10 cellular contexts compared by ENCODE assay signal in genomic region chr9:34647651-34648050, GRCh38. TPM values are rescaled to one million over a fixed set of nuclear protein-coding genes. Genes with fewer than 3 reads are reported as not detected.
DNase-seq lines count a peak whose midpoint lies in the region; ATAC-seq, FAIRE-seq and TF ChIP-seq lines count a peak whose summit lies in the region.
"Had no signal": no experiment of that assay in that cellular context is flagged by ENCODE, and none has a peak within 500 bp of the region (broad histone marks: within the 10 kb centered on the region; RNA-seq: fewer than 3 reads in every experiment).

No MANE protein-coding gene starts in this region.

- DNase-seq in Calu3 (no peak), Peyer's patch (no peak), erythroblast (lab: John Stamatoyannopoulos, UW) (peak; percentile 63 to 70), pancreas (no peak), NCI-H2107 treated with DMSO at 0.1 percent for 48 hours (lab: John Stamatoyannopoulos, UW; ENCODE audit: unreplicated experiment) (no peak), sciatic nerve (ENCODE audit: low spot score) (no peak), islet precursor cell (no peak)

- peak overlapping the region; percentile 61 for H3K27ac Mint-ChIP-seq in Calu3 (ENCODE audit: unreplicated experiment)

- H3K4me1 ChIP-seq in Peyer's patch (peaks cover 4 to 36% (median 15%) of the 10 kb centered on the region in 4 donors), pancreas (peaks cover 16 to 24% (median 21%) of the 10 kb centered on the region in 3 donors)

- CTCF ChIA-PET in Calu3 (lab: Charles Lee), result no interaction called here

- H3K27ac ChIP-seq in Peyer's patch (peak overlapping the region; percentile 75 to 94 (median 88)), pancreas (peak overlapping the region in 1 of 4 donors; percentile 77)

- ATAC-seq in pancreas (no peak), GM18502 (IDR thresholded peaks at IDR 0.05; ENCODE audit: poor library complexity, unreplicated experiment) (no peak), sciatic nerve (no peak)

- peaks cover 22% of the 10 kb centered on the region for H3K4me1 Mint-ChIP-seq in Calu3 (ENCODE audit: low read depth, unreplicated experiment)

- no peaks in the 10 kb centered on the region for H3K9me3 Mint-ChIP-seq in Calu3 (ENCODE audit: low read depth, unreplicated experiment)

- TF ChIP-seq POLR2A in Peyer's patch (IDR thresholded peaks at IDR 0.05) (no peak), erythroblast (IDR thresholded peaks at IDR 0.05; ENCODE audit: low read length) (no peak)

- H3K4me3 ChIP-seq in Peyer's patch (peak overlapping the region; percentile 69 to 83 (median 78)), pancreas (peak overlapping the region in 3 of 4 donors; percentile 53 to 65 (median 64))

- 18 to 22% methylated on average over 10 of the region's 10 CpGs for WGBS in pancreas, 2 donors

- peak overlapping the region; percentile 74 for H3K4me3 Mint-ChIP-seq in Calu3 (ENCODE audit: low read depth, unreplicated experiment)

- H3K9me3 ChIP-seq in Peyer's patch (no peaks in the 10 kb centered on the region), pancreas (no peaks in the 10 kb centered on the region)

- TF ChIP-seq CTCF in Calu3 (IDR thresholded peaks at IDR 0.05; ENCODE audit: unreplicated experiment) (no peak), Peyer's patch (IDR thresholded peaks at IDR 0.05) (no peak), pancreas (IDR thresholded peaks at IDR 0.05) (no peak)

- intact Hi-C loops in Calu3 (cut with micrococcal nuclease; ENCODE audit: unreplicated experiment) (no loop called here), pancreas (cut with DNase I) (no loop called here), sciatic nerve (cut with DNase I) (no loop called here)

- FAIRE-seq in pancreas (lab: Jason Lieb, UNC), result no peak

- no peaks in the 10 kb centered on the region for H3K27me3 Mint-ChIP-seq in Calu3 (ENCODE audit: unreplicated experiment)

- H3K27me3 ChIP-seq in Peyer's patch (no peaks in the 10 kb centered on the region), pancreas (no peaks in the 10 kb centered on the region)

- H3K36me3 ChIP-seq in Peyer's patch (peaks cover 0 to 25% (median 0%) of the 10 kb centered on the region in 3 donors), pancreas (peaks cover 0 to 3% (median 0%) of the 10 kb centered on the region in 3 donors)

- TSS peak; percentile 18 for BruUV-seq in Calu3 (replicated peaks; lab: Mats Ljungman, UMichigan)

- peaks cover 21% of the 10 kb centered on the region for H3K36me3 Mint-ChIP-seq in Calu3 (ENCODE audit: insufficient read depth, unreplicated experiment)

RNA-seq across cellular contexts. Expression of gene GALT, which starts 1.2 kb away (rescaled TPM):
- total RNA-seq in Calu3 (2022), result 25.7 and 26.6 TPM in 2 replicates
- 100 to 1,000 TPM; 111 to 310 (median 185) TPM for total RNA-seq in Peyer's patch
- total RNA-seq in pancreas, result 10 to 100 TPM; 11.0 to 30.8 (median 18.8) TPM
- 10 to 100 TPM; 58.0 to 60.5 TPM for polyA plus RNA-seq in pancreas
- 48.9 TPM for total RNA-seq in sciatic nerve

RNA-seq across cellular contexts. Expression of gene IL11RA, which starts 4.3 kb away (rescaled TPM):
- total RNA-seq in Calu3 (2022) (6.8 and 8.7 TPM in 2 replicates), Peyer's patch (10 to 100 TPM; 37.8 to 98.3 (median 58.0) TPM), pancreas (1 to 10 TPM; 4.1 to 8.2 (median 5.9) TPM), sciatic nerve (31.3 TPM)
- polyA plus RNA-seq in pancreas, result 10 to 100 TPM; 12.6 to 30.0 TPM

RNA-seq across cellular contexts. Expression of gene SIGMAR1, which starts 10.1 kb away (rescaled TPM):
- total RNA-seq in Calu3 (2022) (65.6 and 80.1 TPM in 2 replicates), Peyer's patch (100 to 1,000 TPM in 3 of 4 donors, 10 to 100 TPM in 1; 63.5 to 138 (median 111) TPM), pancreas (10 to 100 TPM; 20.4 to 27.2 (median 22.9) TPM), sciatic nerve (43.6 TPM)
- polyA plus RNA-seq in pancreas, result 10 to 100 TPM; 18.3 to 23.0 TPM

RNA-seq across cellular contexts. Expression of gene CCL27, which starts 14.8 kb away (rescaled TPM):
- total RNA-seq in Calu3 (2022) (not detected in 2 replicates), Peyer's patch (not detected), pancreas (not detected), sciatic nerve (not detected)
- not detected for polyA plus RNA-seq in pancreas
- total RNA-seq: renal cortical epithelial cell; T-helper 1 cell treated with Interleukin-12 subunit alpha and Interleukin-12 subunit beta and Interleukin-4 antibody, amounts not matched to agents 30 ng/mL and 1 ng/mL, for 36 hours had no signal

RNA-seq across cellular contexts. Expression of gene ARID3C, which starts 18.8 kb away (rescaled TPM):
- not detected in 2 replicates for total RNA-seq in Calu3 (2022)
- total RNA-seq in Peyer's patch, result under 1 TPM in 1 of 4 donors, not detected in 3; 0.53 TPM
- not detected for total RNA-seq in pancreas
- not detected for polyA plus RNA-seq in pancreas
- total RNA-seq in sciatic nerve, result 1.2 TPM
- total RNA-seq: renal cortical epithelial cell had no signal

Comparison
In these comparisons a context has a peak if more than half of its experiments do, and no peak if none do; other contexts are left out.
1. DNase-seq: peak in erythroblast (2 of 2); none in Calu3 (single experiment), Peyer's patch (0 of 3), pancreas (0 of 6), NCI-H2107 treated with DMSO at 0.1 percent for 48 hours (single experiment), sciatic nerve (single experiment) and islet precursor cell (single experiment).